In genomic region chr11:124608146-124608545, GRCh38 we compare ENCODE assay signal across 19 cellular contexts. TPM values are rescaled to one million over a fixed set of nuclear protein-coding genes. Genes with fewer than 3 reads are reported as not detected.
DNase-seq lines count a peak whose midpoint lies in the region; ATAC-seq, FAIRE-seq and TF ChIP-seq lines count a peak whose summit lies in the region.
"Had no signal": no experiment of that assay in that cellular context is flagged by ENCODE, and none has a peak within 500 bp of the region (broad histone marks: within the 10 kb centered on the region; RNA-seq: fewer than 3 reads in every experiment).

No MANE protein-coding gene starts in this region.

- H3K27ac ChIP-seq in A549 (no peak overlapping the region), hepatocyte (no peak overlapping the region)

- H3K4me3 ChIP-seq in A549 (no peak overlapping the region), hepatocyte (no peak overlapping the region)

- H3K9me3 ChIP-seq in A549 (no peaks in the 10 kb centered on the region), hepatocyte (ENCODE audit: low read depth) (no peaks in the 10 kb centered on the region)

- CTCF ChIA-PET in A549 (lab: Yijun Ruan, JAX), result interaction anchor here (1.2 kb wide), 1 partner anchor 192 kb away, joined by 3 read pairs; no protein-coding TSS in a partner anchor

- no peak overlapping the region for H2AFZ ChIP-seq in hepatocyte

- no peak for DNase-seq in A549 (ENCODE audit: low read depth in 1 of 2, low spot score in 1 of 2)
- peak; percentile 5 for DNase-seq in SW480 (ENCODE audit: low spot score)
- peak; percentile 47 for DNase-seq in hepatocyte (ENCODE audit: low spot score)
- DNase-seq in midbrain (lab: John Stamatoyannopoulos, UW), result no peak
- no peak for DNase-seq in endothelial cell (ENCODE audit: low spot score)
- DNase-seq: AML-193, H9, Karpas-422, NCI-H1436 treated with DMSO at 0.1 percent for 48 hours, NCI-H2081, NCI-H510A treated with DMSO at 0.1 percent for 48 hours, NCI-H82, T-cell had no signal

- H4K20me1 ChIP-seq in hepatocyte (ENCODE audit: insufficient read depth, poor library complexity, severe bottlenecking), result no peaks in the 10 kb centered on the region

- H3K4me1 ChIP-seq in A549 (no peaks in the 10 kb centered on the region), hepatocyte (ENCODE audit: insufficient read depth) (no peaks in the 10 kb centered on the region)

- H3K4me2 ChIP-seq in A549 (no peak overlapping the region), hepatocyte (no peak overlapping the region)

- ATAC-seq in A549, result no peak
- no peak for ATAC-seq in HG02885 (IDR thresholded peaks at IDR 0.05; ENCODE audit: poor library complexity, unreplicated experiment)
- no peak for ATAC-seq in GM21515 (IDR thresholded peaks at IDR 0.05; ENCODE audit: unreplicated experiment)
- ATAC-seq: Panc1, Right ventricle myocardium inferior, T-cell had no signal

- no peak for FAIRE-seq in A549 (lab: Jason Lieb, UNC)

- TF ChIP-seq RAD21 in A549 (conservative IDR thresholded peaks at IDR 0.05 in 1 of 2, IDR thresholded peaks at IDR 0.05 in 1 of 2), result no peak
- no peak for TF ChIP-seq RAD21 in Ishikawa (IDR thresholded peaks at IDR 0.05; ENCODE audit: low read depth)

- no peaks in the 10 kb centered on the region for H3K27me3 ChIP-seq in hepatocyte

- no peaks in the 10 kb centered on the region for H3K79me2 ChIP-seq in hepatocyte

- peaks cover 9% of the 10 kb centered on the region for H3K4me1 Mint-ChIP-seq in endothelial cell (ENCODE audit: unreplicated experiment)
- H3K4me1 Mint-ChIP-seq: H9 had no signal

- no peaks in the 10 kb centered on the region for H3K36me3 Mint-ChIP-seq in endothelial cell (ENCODE audit: low read depth, unreplicated experiment)
- H3K36me3 Mint-ChIP-seq: CD14-positive monocyte, T-cell had no signal

- POLR2A ChIA-PET in A549 (lab: Yijun Ruan, JAX), result interaction anchor here (0.7 kb wide), 1 partner anchor 546 kb away, joined by 6 read pairs; no protein-coding TSS in a partner anchor

- TF ChIP-seq POLR2A in A549 (IDR thresholded peaks at IDR 0.05; ENCODE audit: low read length), result no peak

- H3K27ac Mint-ChIP-seq in endothelial cell (ENCODE audit: unreplicated experiment), result no peak overlapping the region
- H3K27ac Mint-ChIP-seq: CD14-positive monocyte, H9, T-cell had no signal

- no peaks in the 10 kb centered on the region for H3K9me3 Mint-ChIP-seq in endothelial cell (ENCODE audit: unreplicated experiment)
- H3K9me3 Mint-ChIP-seq: CD14-positive monocyte, H9, T-cell had no signal

- H3K4me3 Mint-ChIP-seq in endothelial cell (ENCODE audit: unreplicated experiment), result no peak overlapping the region
- H3K4me3 Mint-ChIP-seq: CD14-positive monocyte, H9, T-cell had no signal

- no peaks in the 10 kb centered on the region for H3K27me3 Mint-ChIP-seq in endothelial cell (ENCODE audit: unreplicated experiment)

- no peak for TF ChIP-seq CTCF in A549 (IDR thresholded peaks at IDR 0.05)
- no peak for TF ChIP-seq CTCF in hepatocyte (IDR thresholded peaks at IDR 0.05; ENCODE audit: poor library complexity)
- no peak for TF ChIP-seq CTCF in endothelial cell (IDR thresholded peaks at IDR 0.05; ENCODE audit: unreplicated experiment)

- H3K36me3 ChIP-seq in hepatocyte (replicated peaks; ENCODE audit: insufficient read depth, low read depth), result no peaks in the 10 kb centered on the region

- H3K9me2 ChIP-seq in hepatocyte (replicated peaks; ENCODE audit: insufficient read depth), result no peaks in the 10 kb centered on the region

- TF ChIP-seq EP300 in A549 (IDR thresholded peaks at IDR 0.05), result no peak
- TF ChIP-seq EP300 in Ishikawa (IDR thresholded peaks at IDR 0.05; ENCODE audit: borderline replicate concordance), result no peak

TF ChIP-seq in A549, 52 proteins besides CTCF, POLR2A, EP300 and RAD21:
- TF ChIP-seq RARB (CRISPR knock-in tag; IDR thresholded peaks at IDR 0.05), result no peak
- TF ChIP-seq MAFK (IDR thresholded peaks at IDR 0.05; ENCODE audit: partially characterized antibody), result peak; percentile 95

TF ChIP-seq in Ishikawa, 13 proteins besides CTCF, POLR2A, EP300 and RAD21:
- no peak for TF ChIP-seq CREB1 (IDR thresholded peaks at IDR 0.05; ENCODE audit: low read depth)
- TF ChIP-seq USF1 (IDR thresholded peaks at IDR 0.05), result peak; percentile 13; the same call in 1 of the 2 replicates

RNA-seq across cellular contexts. Expression of gene PANX3, which starts 3.1 kb away (rescaled TPM):
- polyA plus RNA-seq in A549 (2011; rRNA removed) (not detected in 2 replicates), A549 (2017; fragmentation: RNase III; extraction: RNeasy Plus Mini Kit Qiagen cat#74134 plus additional on column Dnase treatment) (not detected in 3 replicates), hepatocyte (0.09 and 0.25 TPM in 2 replicates)
- polyA plus RNA-seq in A549 (2012; cell fraction: cytosol; rRNA removed), result not detected in 2 replicates
- polyA plus RNA-seq in A549 (2012; cell fraction: nucleus; rRNA removed), result not detected in 2 replicates
- polyA minus RNA-seq in A549 (2011; rRNA and poly(A)+ RNA removed), result not detected in 2 replicates
- total RNA-seq in hepatocyte (not detected in 2 replicates), endothelial cell (ENCODE audit: unreplicated experiment) (0.21 TPM)
- total RNA-seq: H9, Right ventricle myocardium inferior, T-cell had no signal
- polyA plus RNA-seq: CD14-positive monocyte had no signal

RNA-seq across cellular contexts. Expression of gene TBRG1, which starts 14.5 kb away (rescaled TPM):
- polyA plus RNA-seq in A549 (2011; rRNA removed), result 29.2 and 37.4 TPM in 2 replicates
- polyA plus RNA-seq in A549 (2012; cell fraction: cytosol; rRNA removed), result 10.3 and 11.5 TPM in 2 replicates
- polyA plus RNA-seq in A549 (2012; cell fraction: nucleus; rRNA removed), result 19.1 and 19.6 TPM in 2 replicates
- 13.0 to 13.8 TPM (median 13.6 TPM) in 3 replicates for polyA plus RNA-seq in A549 (2017; fragmentation: RNase III; extraction: RNeasy Plus Mini Kit Qiagen cat#74134 plus additional on column Dnase treatment)
- 15.5 and 18.0 TPM in 2 replicates for polyA minus RNA-seq in A549 (2011; rRNA and poly(A)+ RNA removed)
- total RNA-seq in hepatocyte, result 34.6 and 41.4 TPM in 2 replicates
- polyA plus RNA-seq in hepatocyte, result 35.0 and 45.2 TPM in 2 replicates
- 87.3 TPM for total RNA-seq in endothelial cell (ENCODE audit: unreplicated experiment)

RNA-seq across cellular contexts. Expression of gene OR8A1, which starts 38.3 kb away (rescaled TPM):
- polyA plus RNA-seq in A549 (2011; rRNA removed), result not detected in 2 replicates
- polyA plus RNA-seq in A549 (2012; cell fraction: cytosol; rRNA removed), result not detected in 2 replicates
- not detected in 2 replicates for polyA plus RNA-seq in A549 (2012; cell fraction: nucleus; rRNA removed)
- not detected in 3 replicates for polyA plus RNA-seq in A549 (2017; fragmentation: RNase III; extraction: RNeasy Plus Mini Kit Qiagen cat#74134 plus additional on column Dnase treatment)
- polyA minus RNA-seq in A549 (2011; rRNA and poly(A)+ RNA removed), result not detected in 2 replicates
- not detected in 2 replicates for total RNA-seq in hepatocyte
- polyA plus RNA-seq in hepatocyte, result not detected in 2 replicates
- 0.46 TPM for total RNA-seq in endothelial cell (ENCODE audit: unreplicated experiment)
- total RNA-seq: H9, Right ventricle myocardium inferior, T-cell had no signal
- polyA plus RNA-seq: CD14-positive monocyte had no signal

Comparison
In these comparisons a context has a peak if more than half of its experiments do, and no peak if none do; other contexts are left out.
1. DNase-seq: peak in SW480 (single experiment) and hepatocyte (single experiment); none in A549 (0 of 2), midbrain (single experiment) and endothelial cell (single experiment).